Comparison of ENCODE assay signal across 18 cellular contexts in the genomic region with DNA sequence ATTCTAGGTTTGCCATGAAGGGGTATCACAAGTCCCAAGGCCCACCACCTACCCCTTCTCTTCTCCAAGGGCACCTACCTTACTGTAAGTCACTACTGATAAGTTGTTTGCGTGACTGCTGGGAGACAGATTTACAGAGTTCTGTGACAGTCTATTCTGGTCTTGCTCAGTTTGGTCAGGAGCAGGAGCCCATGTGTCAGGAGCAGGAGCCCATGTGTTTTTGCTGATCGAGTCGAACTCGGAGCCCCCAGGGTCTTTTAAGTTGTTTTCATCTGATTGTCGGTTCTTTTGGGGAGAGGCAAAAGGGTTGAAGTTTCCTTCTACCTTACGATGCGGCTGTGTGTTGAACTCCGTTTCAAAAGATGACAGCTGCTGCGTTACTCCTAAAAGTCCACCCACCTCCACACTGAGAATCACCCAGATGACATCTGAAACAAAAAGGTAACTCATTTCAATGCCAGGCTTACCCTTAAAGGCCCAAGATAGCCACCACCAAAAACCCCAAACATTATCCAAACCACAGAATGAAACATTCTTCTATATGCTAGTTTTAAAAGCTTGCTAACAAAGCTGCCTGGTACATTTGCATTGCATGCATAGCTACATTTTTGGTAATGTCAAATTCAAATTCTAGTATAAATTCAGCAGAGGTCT. TPM values are rescaled to one million over a fixed set of nuclear protein-coding genes. Genes with fewer than 3 reads are reported as not detected.
DNase-seq lines count a peak whose midpoint lies in the region; ATAC-seq, FAIRE-seq and TF ChIP-seq lines count a peak whose summit lies in the region.
"Had no signal": no experiment of that assay in that cellular context is flagged by ENCODE, and none has a peak within 500 bp of the region (broad histone marks: within the 10 kb centered on the region; RNA-seq: fewer than 3 reads in every experiment).

No MANE protein-coding gene starts in this region.

- H4K20me1 ChIP-seq in K562 (replicated peaks; ENCODE audit: control insufficient read depth, insufficient read depth, low read length): peaks cover 32% of the 10 kb centered on the region

- no peaks in the 10 kb centered on the region for H3K27me3 ChIP-seq in K562 (ENCODE audit: control insufficient read depth in 2 of 2, insufficient read depth in 2 of 2, low read length in 2 of 2)
- H3K27me3 ChIP-seq: BE2C had no signal

- no peak overlapping the region for H2AFZ ChIP-seq in K562 (ENCODE audit: low read depth, low read length)

- no peak overlapping the region for H3K4me3 ChIP-seq in GM12865 (ENCODE audit: low read depth, low read length)
- H3K4me3 ChIP-seq in K562: no peak overlapping the region

- TF ChIP-seq RAD21 in K562 (CRISPR knock-in tag; conservative IDR thresholded peaks at IDR 0.05 in 1 of 2, IDR thresholded peaks at IDR 0.05 in 1 of 2): no peak

- TSS peak; percentile 10 for BruUV-seq in K562 (replicated peaks; lab: Mats Ljungman, UMichigan)

- CTCF ChIA-PET in K562 (lab: Yijun Ruan, JAX; ENCODE audit: low intra/inter-chr PET ratio): interaction anchor here (0.7 kb wide), 1 partner anchor 80 kb away, joined by 3 read pairs; no protein-coding TSS in a partner anchor

- no peak for TF ChIP-seq EP300 in K562 (IDR thresholded peaks at IDR 0.05; ENCODE audit: low read length)

- peaks cover 6% of the 10 kb centered on the region for H3K9me1 ChIP-seq in K562 (ENCODE audit: control insufficient read depth, insufficient read depth, low read length)

- H3K79me2 ChIP-seq in K562 (ENCODE audit: control insufficient read depth, insufficient read depth, low read length): peaks cover 68% of the 10 kb centered on the region

- TF ChIP-seq POLR2A in K562 (conservative IDR thresholded peaks at IDR 0.05): no peak

- no peak overlapping the region for H3K4me2 ChIP-seq in K562 (ENCODE audit: insufficient read depth, low read length)

- POLR2A ChIA-PET in K562 (lab: Yijun Ruan, JAX): interaction anchor here (0.6 kb wide), 1 partner anchor 193 kb away, joined by 3 read pairs; no protein-coding TSS in a partner anchor

- peak; percentile 46 for ATAC-seq in HG02678 (IDR thresholded peaks at IDR 0.05; ENCODE audit: unreplicated experiment)
- no peak for ATAC-seq in K562
- no peak for ATAC-seq in GM21737 (IDR thresholded peaks at IDR 0.05; ENCODE audit: unreplicated experiment)
- ATAC-seq in GM21381 (IDR thresholded peaks at IDR 0.05; ENCODE audit: unreplicated experiment): no peak
- no peak for ATAC-seq in HG02981 (IDR thresholded peaks at IDR 0.05; ENCODE audit: unreplicated experiment)

- H3K9ac ChIP-seq in K562 (ENCODE audit: insufficient read depth in 1 of 2, low read depth in 2 of 2, low read length in 2 of 2): no peak overlapping the region

- no peaks in the 10 kb centered on the region for H3K9me3 ChIP-seq in K562 (replicated peaks; ENCODE audit: control insufficient read depth, insufficient read depth, low read depth, low read length)
- H3K9me3 ChIP-seq: BE2C had no signal

- H3K27ac ChIP-seq in K562 (ENCODE audit: extremely low read depth, low read depth, low read length): no peak overlapping the region

- TF ChIP-seq CTCF in GM12865 (IDR thresholded peaks at IDR 0.05; ENCODE audit: insufficient read depth, low read depth, low read length, missing control alignments): no peak
- TF ChIP-seq CTCF in K562 (IDR thresholded peaks at IDR 0.05 in 2 of 3, conservative IDR thresholded peaks at IDR 0.05 in 1 of 3; ENCODE audit: insufficient read depth in 2 of 3, low read depth in 1 of 3, low read length in 3 of 3): no peak

- in situ Hi-C loops in K562 (cut with MboI): loop anchor here (5.0 kb wide), 3 partner anchors 79 to 444 kb away; a partner anchor contains a TSS

- peaks cover 56% of the 10 kb centered on the region for H3K36me3 ChIP-seq in K562 (ENCODE audit: control insufficient read depth, insufficient read depth, low read length)
- H3K36me3 ChIP-seq: BE2C had no signal

- peaks cover 4 to 27% of the 10 kb centered on the region in 2 experiments; a peak in 4 of 5 replicates for H3K4me1 ChIP-seq in K562 (replicated peaks in 1 of 2; ENCODE audit: control insufficient read depth in 2 of 2, insufficient read depth in 2 of 2, low read length in 2 of 2)
- H3K4me1 ChIP-seq: BE2C had no signal

- WGBS in K562 (ENCODE audit: insufficient coverage, low coverage, missing lambda C conversion rate): 90% methylated on average over 9 of the region's 9 CpGs

- intact Hi-C loops in K562 (cut with micrococcal nuclease): no loop called here

- DNase-seq in GM12865 (ENCODE audit: low read depth) (peak; percentile 53), K562 (ENCODE audit: extremely low read depth in 1 of 4, low spot score in 3 of 4) (no peak)
- DNase-seq: BE2C; CD4-positive, CD25-positive, alpha-beta regulatory T cell; CD8-positive, alpha-beta memory T cell; COR-L47; DMS 273 treated with DMSO at 0.1 percent for 48 hours; DMS53; DND-41; EL; GOT3; H7 had no signal

- no peak for FAIRE-seq in K562 (lab: Jason Lieb, UNC)

TF ChIP-seq in K562, 482 proteins besides CTCF, POLR2A, EP300 and RAD21 (continues in another document):
- no peak for TF ChIP-seq HNRNPLL (IDR thresholded peaks at IDR 0.05; ENCODE audit: low read depth, low read length, poor library complexity, severe bottlenecking)
- no peak for TF ChIP-seq FOXA1 (IDR thresholded peaks at IDR 0.05; ENCODE audit: borderline replicate concordance)
- no peak for TF ChIP-seq CXXC5 (CRISPR knock-in tag; IDR thresholded peaks at IDR 0.05)
- no peak for TF ChIP-seq NR2F6 (CRISPR knock-in tag; IDR thresholded peaks at IDR 0.05)
- no peak for TF ChIP-seq ZNF785 (CRISPR knock-in tag; IDR thresholded peaks at IDR 0.05)
- TF ChIP-seq, protein P1, sequence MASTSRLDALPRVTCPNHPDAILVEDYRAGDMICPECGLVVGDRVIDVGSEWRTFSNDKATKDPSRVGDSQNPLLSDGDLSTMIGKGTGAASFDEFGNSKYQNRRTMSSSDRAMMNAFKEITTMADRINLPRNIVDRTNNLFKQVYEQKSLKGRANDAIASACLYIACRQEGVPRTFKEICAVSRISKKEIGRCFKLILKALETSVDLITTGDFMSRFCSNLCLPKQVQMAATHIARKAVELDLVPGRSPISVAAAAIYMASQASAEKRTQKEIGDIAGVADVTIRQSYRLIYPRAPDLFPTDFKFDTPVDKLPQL (IDR thresholded peaks at IDR 0.05; ENCODE audit: extremely low read depth, insufficient read length): no peak
- TF ChIP-seq HMGN3 (IDR thresholded peaks at IDR 0.05; ENCODE audit: borderline replicate concordance, extremely low read depth, insufficient read length, low read depth, low read length): no peak
- TF ChIP-seq POLR2B (IDR thresholded peaks at IDR 0.05; ENCODE audit: low read depth, partially characterized antibody): no peak
- TF ChIP-seq, protein P2, sequence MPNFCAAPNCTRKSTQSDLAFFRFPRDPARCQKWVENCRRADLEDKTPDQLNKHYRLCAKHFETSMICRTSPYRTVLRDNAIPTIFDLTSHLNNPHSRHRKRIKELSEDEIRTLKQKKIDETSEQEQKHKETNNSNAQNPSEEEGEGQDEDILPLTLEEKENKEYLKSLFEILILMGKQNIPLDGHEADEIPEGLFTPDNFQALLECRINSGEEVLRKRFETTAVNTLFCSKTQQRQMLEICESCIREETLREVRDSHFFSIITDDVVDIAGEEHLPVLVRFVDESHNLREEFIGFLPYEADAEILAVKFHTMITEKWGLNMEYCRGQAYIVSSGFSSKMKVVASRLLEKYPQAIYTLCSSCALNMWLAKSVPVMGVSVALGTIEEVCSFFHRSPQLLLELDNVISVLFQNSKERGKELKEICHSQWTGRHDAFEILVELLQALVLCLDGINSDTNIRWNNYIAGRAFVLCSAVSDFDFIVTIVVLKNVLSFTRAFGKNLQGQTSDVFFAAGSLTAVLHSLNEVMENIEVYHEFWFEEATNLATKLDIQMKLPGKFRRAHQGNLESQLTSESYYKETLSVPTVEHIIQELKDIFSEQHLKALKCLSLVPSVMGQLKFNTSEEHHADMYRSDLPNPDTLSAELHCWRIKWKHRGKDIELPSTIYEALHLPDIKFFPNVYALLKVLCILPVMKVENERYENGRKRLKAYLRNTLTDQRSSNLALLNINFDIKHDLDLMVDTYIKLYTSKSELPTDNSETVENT (CRISPR knock-in tag; IDR thresholded peaks at IDR 0.05): no peak
- TF ChIP-seq, protein P3, sequence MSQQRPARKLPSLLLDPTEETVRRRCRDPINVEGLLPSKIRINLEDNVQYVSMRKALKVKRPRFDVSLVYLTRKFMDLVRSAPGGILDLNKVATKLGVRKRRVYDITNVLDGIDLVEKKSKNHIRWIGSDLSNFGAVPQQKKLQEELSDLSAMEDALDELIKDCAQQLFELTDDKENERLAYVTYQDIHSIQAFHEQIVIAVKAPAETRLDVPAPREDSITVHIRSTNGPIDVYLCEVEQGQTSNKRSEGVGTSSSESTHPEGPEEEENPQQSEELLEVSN (IDR thresholded peaks at IDR 0.05; ENCODE audit: borderline replicate concordance in 1 of 2, extremely low read depth in 1 of 2, insufficient read depth in 1 of 2, insufficient read length in 1 of 2, low read depth in 1 of 2, low read length in 1 of 2, poor library complexity in 1 of 2, severe bottlenecking in 1 of 2): no peak

RNA-seq across cellular contexts. Expression of a gene that starts 50.5 kb away (rescaled TPM):
- total RNA-seq in K562 (2011; cell fraction: chromatin; rRNA removed; ENCODE audit: low replicate concordance): not detected in 2 replicates
- 0.13 TPM in 1 of 2 replicates, not detected in the other for total RNA-seq in K562 (2011; cell fraction: nucleolus; rRNA removed)
- total RNA-seq in K562 (2011; cell fraction: nucleoplasm; rRNA removed): 0.29 TPM in 1 of 2 replicates, not detected in the other
- total RNA-seq in K562 (2014; rRNA removed) (0.08 TPM in 1 of 2 replicates, not detected in the other), K562 (2014; rRNA removed; fragmentation: Illumina TruSeq; extraction: Trizol) (not detected in 2 replicates), K562 (2015; rRNA removed; fragmentation: Illumina TruSeq; extraction: Trizol) (0.11 and 0.15 TPM in 2 replicates), K562 (2021) (0.11 and 0.16 TPM in 2 replicates)
- polyA plus RNA-seq in K562 (2011; rRNA removed) (0.04 and 0.08 TPM in 2 replicates), K562 (2014; fragmentation: Illumina TruSeq; extraction: Trizol) (0.10 TPM in 1 of 2 replicates, not detected in the other), K562 (2014; fragmentation: Nextera tagmentation; extraction: Ambion mirVana) (not detected), K562 (2014; rRNA removed) (0.08 and 0.12 TPM in 2 replicates)
- 0.13 and 0.16 TPM in 2 replicates for polyA plus RNA-seq in K562 (2011; cell fraction: cytosol; rRNA removed)
- 0.23 and 0.35 TPM in 2 replicates for polyA plus RNA-seq in K562 (2011; cell fraction: nucleus; rRNA removed)
- polyA plus RNA-seq in K562 (2012): 0.05 TPM in 1 of 2 replicates, not detected in the other
- polyA minus RNA-seq in K562 (2011; rRNA and poly(A)+ RNA removed): not detected in 2 replicates
- not detected in 2 replicates for polyA minus RNA-seq in K562 (2011; cell fraction: cytosol; rRNA and poly(A)+ RNA removed)
- not detected in 2 replicates for polyA minus RNA-seq in K562 (2011; cell fraction: nucleus; rRNA and poly(A)+ RNA removed)
- total RNA-seq: A172; CD8-positive, alpha-beta memory T cell; G401 had no signal
- polyA plus RNA-seq: CD4-positive, CD25-positive, alpha-beta regulatory T cell; CD8-positive, alpha-beta memory T cell had no signal
